26 cellular contexts compared by ENCODE assay signal in the genomic region with DNA sequence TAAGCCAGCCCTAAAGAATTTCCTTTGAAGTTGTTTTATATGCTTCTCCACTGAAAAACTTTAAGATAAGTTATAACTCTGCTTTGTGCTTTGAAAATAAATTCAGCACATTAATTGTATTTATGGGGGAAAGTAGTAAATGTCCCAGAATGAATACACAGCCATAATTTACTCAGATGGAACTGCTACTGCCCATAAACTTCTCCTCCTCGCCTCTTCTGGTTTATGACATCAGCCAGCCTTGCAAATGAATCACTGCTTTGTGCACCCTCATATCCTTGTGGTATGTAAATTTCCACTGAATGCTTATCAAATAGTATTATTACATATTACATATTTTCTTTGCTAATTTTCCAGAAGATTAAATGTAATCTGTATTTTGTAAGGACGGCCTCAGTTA.
A peak's percentile ranks its signal among the peaks of the same experiment; 100 is the strongest.
DNase-seq lines count a peak whose midpoint lies in the region; ATAC-seq and TF ChIP-seq lines count a peak whose summit lies in the region.
"Had no signal": no experiment of that assay in that cellular context is flagged by ENCODE, and none has a peak within 500 bp of the region (broad histone marks: within the 10 kb centered on the region; RNA-seq: fewer than 3 reads in every experiment).

No MANE protein-coding gene starts in this region.

- H3K9ac ChIP-seq in mesenchymal stem cell (ENCODE audit: low read length): no peak overlapping the region
- H3K9ac ChIP-seq: KMS-11 had no signal

- no peak overlapping the region for H3K4ac ChIP-seq in mesenchymal stem cell (ENCODE audit: low read depth in 1 of 2, low read length in 2 of 2)

- H3K27ac Mint-ChIP-seq in CD4-positive, alpha-beta T cell: no peak overlapping the region
- H3K27ac Mint-ChIP-seq in activated CD4-positive, alpha-beta memory T cell treated with anti-CD3 and anti-CD28 coated beads, Interleukin-2, amount 10 ng/mL, durations not matched to agents 7 days and 5 days: no peak overlapping the region
- H3K27ac Mint-ChIP-seq: activated CD8-positive, alpha-beta memory T cell treated with anti-CD3 and anti-CD28 coated beads, Interleukin-2, amount 10 ng/mL, durations not matched to agents 7 days and 5 days; activated naive CD8-positive, alpha-beta T cell treated with anti-CD3 and anti-CD28 coated beads, Interleukin-2, amount 10 ng/mL, durations not matched to agents 7 days and 5 days; B cell; dendritic cell treated with granulocyte-macrophage colony-stimulating factor and Interleukin-4, amounts not matched to agents 40 ng/mL and 50 ng/mL, for 4 days; stimulated activated naive CD8-positive, alpha-beta T cell treated with anti-CD3 and anti-CD28 coated beads, Interleukin-15, amount 100 ng/mL, for 72 hours had no signal

- no peak overlapping the region for H3K4me3 Mint-ChIP-seq in CD4-positive, alpha-beta T cell
- H3K4me3 Mint-ChIP-seq in activated CD4-positive, alpha-beta memory T cell treated with anti-CD3 and anti-CD28 coated beads, Interleukin-2, amount 10 ng/mL, durations not matched to agents 7 days and 5 days: no peak overlapping the region
- H3K4me3 Mint-ChIP-seq: activated CD8-positive, alpha-beta memory T cell treated with anti-CD3 and anti-CD28 coated beads, Interleukin-2, amount 10 ng/mL, durations not matched to agents 7 days and 5 days; activated naive CD8-positive, alpha-beta T cell treated with anti-CD3 and anti-CD28 coated beads, Interleukin-2, amount 10 ng/mL, durations not matched to agents 7 days and 5 days; B cell; dendritic cell treated with granulocyte-macrophage colony-stimulating factor and Interleukin-4, amounts not matched to agents 40 ng/mL and 50 ng/mL, for 4 days; neural crest cell; stimulated activated naive CD8-positive, alpha-beta T cell treated with anti-CD3 and anti-CD28 coated beads, Interleukin-15, amount 100 ng/mL, for 72 hours had no signal

- no peak overlapping the region for H2BK120ac ChIP-seq in mesenchymal stem cell (ENCODE audit: low read depth, low read length)

- DNase-seq in A172 (ENCODE audit: low spot score): peak; percentile 23
- peak; percentile 29 for DNase-seq in HT1080 (ENCODE audit: low read depth)
- peak; percentile 23 for DNase-seq in epithelial cell of esophagus (ENCODE audit: low read depth)
- peak; percentile 5 for DNase-seq in mesenchymal stem cell
- DNase-seq in CD4-positive, alpha-beta T cell: no peak
- DNase-seq in activated CD4-positive, alpha-beta memory T cell treated with anti-CD3 and anti-CD28 coated beads, Interleukin-2, amount 10 ng/mL, durations not matched to agents 7 days and 5 days: no peak
- DNase-seq: activated CD4-positive, alpha-beta T cell treated with anti-CD3 and anti-CD28 coated beads for 48 hours; activated CD8-positive, alpha-beta memory T cell treated with anti-CD3 and anti-CD28 coated beads, Interleukin-2, amount 10 ng/mL, durations not matched to agents 7 days and 5 days; activated naive CD8-positive, alpha-beta T cell treated with anti-CD3 and anti-CD28 coated beads, Interleukin-2, amount 10 ng/mL, durations not matched to agents 7 days and 5 days; left cardiac atrium; NCI-H446 treated with DMSO at 0.1 percent for 48 hours; psoas muscle; small intestine; stimulated activated CD4-positive, alpha-beta T cell treated with anti-CD3 and anti-CD28 coated beads, Interleukin-4, amount 100 ng/mL, for 24 hours; stimulated activated naive CD8-positive, alpha-beta T cell treated with anti-CD3 and anti-CD28 coated beads, Interleukin-15, amount 100 ng/mL, for 72 hours; T-helper 1 cell; transverse colon had no signal

- no peak for ATAC-seq in CD4-positive, alpha-beta T cell (ENCODE audit: poor library complexity)
- ATAC-seq in GM21447 (IDR thresholded peaks at IDR 0.05; ENCODE audit: unreplicated experiment): no peak
- no peak for ATAC-seq in GM21526 (IDR thresholded peaks at IDR 0.05; ENCODE audit: low FRiP score, unreplicated experiment)
- ATAC-seq: activated CD8-positive, alpha-beta memory T cell treated with anti-CD3 and anti-CD28 coated beads, Interleukin-2, amount 10 ng/mL, durations not matched to agents 7 days and 5 days; left cardiac atrium; Panc1; psoas muscle; stimulated activated naive CD8-positive, alpha-beta T cell treated with anti-CD3 and anti-CD28 coated beads, Interleukin-15, amount 100 ng/mL, for 72 hours had no signal

- CTCF ChIA-PET in CD4-positive, alpha-beta T cell (lab: Charles Lee): no interaction called here
- CTCF ChIA-PET in activated CD4-positive, alpha-beta memory T cell treated with anti-CD3 and anti-CD28 coated beads, Interleukin-2, amount 10 ng/mL, durations not matched to agents 7 days and 5 days (lab: Charles Lee): no interaction called here

- H3K4me3 ChIP-seq in epithelial cell of esophagus (ENCODE audit: low read length) (no peak overlapping the region), mesenchymal stem cell (ENCODE audit: insufficient read depth in 1 of 2, low read depth in 1 of 2, low read length in 2 of 2) (no peak overlapping the region)
- H3K4me3 ChIP-seq: psoas muscle, transverse colon had no signal

- H3K36me3 Mint-ChIP-seq in CD4-positive, alpha-beta T cell (ENCODE audit: low read depth): no peaks in the 10 kb centered on the region
- H3K36me3 Mint-ChIP-seq in activated CD4-positive, alpha-beta memory T cell treated with anti-CD3 and anti-CD28 coated beads, Interleukin-2, amount 10 ng/mL, durations not matched to agents 7 days and 5 days (ENCODE audit: low read depth): no peaks in the 10 kb centered on the region
- H3K36me3 Mint-ChIP-seq: activated CD8-positive, alpha-beta memory T cell treated with anti-CD3 and anti-CD28 coated beads, Interleukin-2, amount 10 ng/mL, durations not matched to agents 7 days and 5 days; activated naive CD8-positive, alpha-beta T cell treated with anti-CD3 and anti-CD28 coated beads, Interleukin-2, amount 10 ng/mL, durations not matched to agents 7 days and 5 days had no signal

- H3K36me3 ChIP-seq in mesenchymal stem cell (ENCODE audit: control insufficient read depth in 1 of 2, insufficient read depth in 2 of 2, low read depth in 1 of 2, low read length in 2 of 2): no peaks in the 10 kb centered on the region
- H3K36me3 ChIP-seq: transverse colon had no signal

- intact Hi-C loops in CD4-positive, alpha-beta T cell (cut with DNase I, micrococcal nuclease): no loop called here

- no peak overlapping the region for H2AFZ ChIP-seq in mesenchymal stem cell (ENCODE audit: low read depth, low read length)

- no peak overlapping the region for H4K91ac ChIP-seq in mesenchymal stem cell (ENCODE audit: low read length)

- H3K79me1 ChIP-seq in mesenchymal stem cell (replicated peaks; ENCODE audit: low read length, poor library complexity, severe bottlenecking): no peaks in the 10 kb centered on the region

- TF ChIP-seq CTCF in epithelial cell of esophagus (IDR thresholded peaks at IDR 0.05; ENCODE audit: insufficient read depth, low read depth, low read length, missing control alignments): no peak
- TF ChIP-seq CTCF in CD4-positive, alpha-beta T cell (IDR thresholded peaks at IDR 0.05): no peak

- H2AK5ac ChIP-seq in mesenchymal stem cell (ENCODE audit: low read length, severe bottlenecking): no peak overlapping the region

- H2BK15ac ChIP-seq in mesenchymal stem cell (ENCODE audit: low read depth, poor library complexity, severe bottlenecking): no peak overlapping the region

- no peak overlapping the region for H2BK12ac ChIP-seq in mesenchymal stem cell (ENCODE audit: low read length in 2 of 2)

- H4K8ac ChIP-seq in mesenchymal stem cell (ENCODE audit: low read length): no peak overlapping the region

- no peak overlapping the region for H2BK5ac ChIP-seq in mesenchymal stem cell (ENCODE audit: low read depth, low read length, poor library complexity, severe bottlenecking)

- H3K9me3 ChIP-seq in mesenchymal stem cell (ENCODE audit: control insufficient read depth, low read length): no peaks in the 10 kb centered on the region
- H3K9me3 ChIP-seq in CD4-positive, alpha-beta T cell (ENCODE audit: control insufficient read depth, low read length): no peaks in the 10 kb centered on the region
- H3K9me3 ChIP-seq: psoas muscle, transverse colon had no signal

- 63% methylated on average over 2 of the region's 2 CpGs for WGBS in mesenchymal stem cell

- no peak overlapping the region for H3K27ac ChIP-seq in mesenchymal stem cell (ENCODE audit: low read length, poor library complexity, severe bottlenecking)
- no peak overlapping the region for H3K27ac ChIP-seq in CD4-positive, alpha-beta T cell (ENCODE audit: low read depth, low read length)
- H3K27ac ChIP-seq: 22Rv1, epithelial cell of prostate, KMS-11, psoas muscle, transverse colon had no signal

- POLR2A ChIA-PET in CD4-positive, alpha-beta T cell (lab: Charles Lee): no interaction called here
- POLR2A ChIA-PET in activated CD4-positive, alpha-beta memory T cell treated with anti-CD3 and anti-CD28 coated beads, Interleukin-2, amount 10 ng/mL, durations not matched to agents 7 days and 5 days (lab: Charles Lee): no interaction called here

- peaks cover 3 to 17% of the 10 kb centered on the region in 2 experiments for H3K27me3 ChIP-seq in mesenchymal stem cell (ENCODE audit: control insufficient read depth in 1 of 2, insufficient read depth in 1 of 2, low read length in 2 of 2)
- H3K27me3 ChIP-seq in CD4-positive, alpha-beta T cell (ENCODE audit: control insufficient read depth, insufficient read depth, low read length): no peaks in the 10 kb centered on the region
- H3K27me3 ChIP-seq: transverse colon had no signal

- H3K9me3 Mint-ChIP-seq in CD4-positive, alpha-beta T cell: no peaks in the 10 kb centered on the region
- no peaks in the 10 kb centered on the region for H3K9me3 Mint-ChIP-seq in activated CD4-positive, alpha-beta memory T cell treated with anti-CD3 and anti-CD28 coated beads, Interleukin-2, amount 10 ng/mL, durations not matched to agents 7 days and 5 days
- H3K9me3 Mint-ChIP-seq: activated naive CD8-positive, alpha-beta T cell treated with anti-CD3 and anti-CD28 coated beads, Interleukin-2, amount 10 ng/mL, durations not matched to agents 7 days and 5 days; dendritic cell treated with granulocyte-macrophage colony-stimulating factor and Interleukin-4, amounts not matched to agents 40 ng/mL and 50 ng/mL, for 4 days; neural crest cell; stimulated activated naive CD8-positive, alpha-beta T cell treated with anti-CD3 and anti-CD28 coated beads, Interleukin-15, amount 100 ng/mL, for 72 hours had no signal

- H3K23ac ChIP-seq in mesenchymal stem cell (ENCODE audit: low read length in 2 of 2): no peak overlapping the region

- H3K27me3 Mint-ChIP-seq in CD4-positive, alpha-beta T cell: peaks cover 10% of the 10 kb centered on the region
- no peaks in the 10 kb centered on the region for H3K27me3 Mint-ChIP-seq in activated CD4-positive, alpha-beta memory T cell treated with anti-CD3 and anti-CD28 coated beads, Interleukin-2, amount 10 ng/mL, durations not matched to agents 7 days and 5 days
- H3K27me3 Mint-ChIP-seq: activated CD8-positive, alpha-beta memory T cell treated with anti-CD3 and anti-CD28 coated beads, Interleukin-2, amount 10 ng/mL, durations not matched to agents 7 days and 5 days; dendritic cell treated with granulocyte-macrophage colony-stimulating factor and Interleukin-4, amounts not matched to agents 40 ng/mL and 50 ng/mL, for 4 days had no signal

- no peak overlapping the region for H3K4me2 ChIP-seq in mesenchymal stem cell (ENCODE audit: low read length, poor library complexity, severe bottlenecking)

- H3K4me1 Mint-ChIP-seq in CD4-positive, alpha-beta T cell (ENCODE audit: low read depth): peaks cover 4% of the 10 kb centered on the region
- no peaks in the 10 kb centered on the region for H3K4me1 Mint-ChIP-seq in activated CD4-positive, alpha-beta memory T cell treated with anti-CD3 and anti-CD28 coated beads, Interleukin-2, amount 10 ng/mL, durations not matched to agents 7 days and 5 days
- H3K4me1 Mint-ChIP-seq: activated CD8-positive, alpha-beta memory T cell treated with anti-CD3 and anti-CD28 coated beads, Interleukin-2, amount 10 ng/mL, durations not matched to agents 7 days and 5 days; neural crest cell; stimulated activated naive CD8-positive, alpha-beta T cell treated with anti-CD3 and anti-CD28 coated beads, Interleukin-15, amount 100 ng/mL, for 72 hours had no signal

- peaks cover 3% of the 10 kb centered on the region for H3K4me1 ChIP-seq in mesenchymal stem cell (ENCODE audit: control insufficient read depth, insufficient read depth, low read depth, low read length)
- H3K4me1 ChIP-seq: psoas muscle had no signal

- H3K14ac ChIP-seq in mesenchymal stem cell (ENCODE audit: low read length in 2 of 2): no peak overlapping the region

- H3K18ac ChIP-seq in mesenchymal stem cell (ENCODE audit: low read depth in 1 of 2, low read length in 2 of 2): no peak overlapping the region

Comparison
In these comparisons a context has a peak if more than half of its experiments do, and no peak if none do; other contexts are left out.
1. DNase-seq: peak in A172 (single experiment), HT1080 (single experiment), epithelial cell of esophagus (single experiment) and mesenchymal stem cell (single experiment); none in CD4-positive, alpha-beta T cell (0 of 10) and activated CD4-positive, alpha-beta memory T cell treated with anti-CD3 and anti-CD28 coated beads, Interleukin-2, amount 10 ng/mL, durations not matched to agents 7 days and 5 days (single experiment).